Comparison of ENCODE assay signal across 8 cellular contexts in genomic region chr14:45135659-45136314, GRCh38. TPM values are rescaled to one million over a fixed set of nuclear protein-coding genes. Genes with fewer than 3 reads are reported as not detected.
DNase-seq lines count a peak whose midpoint lies in the region; FAIRE-seq and TF ChIP-seq lines count a peak whose summit lies in the region.

Gene FANCM (plus strand): TSS chr14:45135930. CDS start chr14:45136032, 102 bp downstream.

- no peaks in the 10 kb centered on the region for H3K9me3 Mint-ChIP-seq in activated naive CD4-positive, alpha-beta T cell treated with anti-CD3 and anti-CD28 coated beads for 36 hours

- H3K9me3 ChIP-seq in HEK293 (ENCODE audit: control insufficient read depth, insufficient read depth, low read depth, low read length), result no peaks in the 10 kb centered on the region
- no peaks in the 10 kb centered on the region for H3K9me3 ChIP-seq in neutrophil

- CTCF ChIA-PET in HEK293 (lab: Yijun Ruan, JAX), result interaction anchor here (1.4 to 1.5 kb wide), 2 partner anchors 118 to 133 kb away, joined by 3 to 6 read pairs; partner anchors contain the start of gene MIS18BP1
- CTCF ChIA-PET in activated naive CD4-positive, alpha-beta T cell treated with anti-CD3 and anti-CD28 coated beads for 36 hours (lab: Charles Lee), result interaction anchor here (1.0 to 1.5 kb wide), 3 partner anchors 117 to 174 kb away, joined by 3 to 7 read pairs (median 3); partner anchors contain the start of genes KLHL28 and TOGARAM1

- H3K27ac Mint-ChIP-seq in activated naive CD4-positive, alpha-beta T cell treated with anti-CD3 and anti-CD28 coated beads for 36 hours, result peak within 1 kb of the TSS; percentile 98

- peaks cover 10% of the 10 kb centered on the region for H3K36me3 Mint-ChIP-seq in activated naive CD4-positive, alpha-beta T cell treated with anti-CD3 and anti-CD28 coated beads for 36 hours (ENCODE audit: low read depth)

- peaks cover 0 to 8% of the 10 kb centered on the region in 2 experiments; a peak in 1 of 3 replicates for H3K36me3 ChIP-seq in HEK293 (ENCODE audit: control insufficient read depth in 2 of 2, insufficient read depth in 1 of 2, low read length in 2 of 2)
- no peaks in the 10 kb centered on the region for H3K36me3 ChIP-seq in neutrophil

- TF ChIP-seq CTCF in HEK293 (tag by site-specific recombination; IDR thresholded peaks at IDR 0.05) (no peak), neutrophil (IDR thresholded peaks at IDR 0.05) (peak; percentile 17)

- POLR2A ChIA-PET in HEK293 (lab: Yijun Ruan, JAX), result interaction anchor here (0.8 to 4.0 kb wide), 3 partner anchors 13 to 174 kb away, joined by 3 to 22 read pairs (median 5); partner anchors contain the start of genes KLHL28, MIS18BP1 and TOGARAM1

- H3K4me3 ChIP-seq in HEK293 (ENCODE audit: low read depth, low read length), result peak within 1 kb of the TSS; percentile 97
- H3K4me3 ChIP-seq in neutrophil (ENCODE audit: low read depth in 1 of 2, low read length in 1 of 2), result peak within 1 kb of the TSS; percentile 79 to 92

- peaks cover 36% of the 10 kb centered on the region for H3K4me1 Mint-ChIP-seq in activated naive CD4-positive, alpha-beta T cell treated with anti-CD3 and anti-CD28 coated beads for 36 hours (ENCODE audit: low read depth)

- FAIRE-seq in G401.6 (lab: Jason Lieb, UNC) (peak; percentile 99), frontal cortex (lab: Jason Lieb, UNC) (peak; percentile 92)

- DNase-seq in NAMALWA (ENCODE audit: low spot score), result peak; percentile 92
- DNase-seq in SK-N-DZ (ENCODE audit: low spot score), result peak; percentile 98
- peak; percentile 94 for DNase-seq in activated naive CD4-positive, alpha-beta T cell treated with anti-CD3 and anti-CD28 coated beads for 36 hours
- peak; percentile 77 to 79 for DNase-seq in frontal cortex (ENCODE audit: low spot score in 2 of 2)
- DNase-seq in superior temporal gyrus (ENCODE audit: extremely low spot score), result peak; percentile 99

- intact Hi-C loops in activated naive CD4-positive, alpha-beta T cell treated with anti-CD3 and anti-CD28 coated beads for 36 hours (cut with micrococcal nuclease), result loop anchor here (1.0 kb wide), 1 partner anchor 133 kb away; no protein-coding TSS in a partner anchor

- no peaks in the 10 kb centered on the region for H3K27me3 Mint-ChIP-seq in activated naive CD4-positive, alpha-beta T cell treated with anti-CD3 and anti-CD28 coated beads for 36 hours (ENCODE audit: low read depth)

- H3K27ac ChIP-seq in HEK293 (ENCODE audit: extremely low read depth, low read depth, low read length) (peak within 1 kb of the TSS; percentile 73), neutrophil (peak within 1 kb of the TSS; percentile 87)

- H3K4me3 Mint-ChIP-seq in activated naive CD4-positive, alpha-beta T cell treated with anti-CD3 and anti-CD28 coated beads for 36 hours, result peak within 1 kb of the TSS; percentile 99

- H3K4me1 ChIP-seq in HEK293 (ENCODE audit: control insufficient read depth, insufficient read depth, low read length), result peaks cover 9% of the 10 kb centered on the region; the same call in 1 of the 2 replicates
- peaks cover 20 to 35% of the 10 kb centered on the region in 2 experiments for H3K4me1 ChIP-seq in neutrophil (ENCODE audit: control insufficient read depth in 1 of 2, insufficient read depth in 1 of 2, low read depth in 1 of 2, low read length in 1 of 2)

- no peaks in the 10 kb centered on the region for H3K27me3 ChIP-seq in neutrophil

TF ChIP-seq in HEK293, 187 proteins besides CTCF, POLR2A, EP300 and RAD21 (continues in another document):
- TF ChIP-seq ZNF354C (tag by site-specific recombination; IDR thresholded peaks at IDR 0.05; ENCODE audit: borderline replicate concordance, low read depth), result no peak
- TF ChIP-seq ZSCAN23 (tag by site-specific recombination; IDR thresholded peaks at IDR 0.05), result no peak
- TF ChIP-seq ZNF10 (tag by site-specific recombination; IDR thresholded peaks at IDR 0.05), result no peak
- no peak for TF ChIP-seq ZNF292 (tag by site-specific recombination; IDR thresholded peaks at IDR 0.05; ENCODE audit: borderline replicate concordance, low read depth)
- no peak for TF ChIP-seq ZSCAN18 (tag by site-specific recombination; IDR thresholded peaks at IDR 0.05)
- TF ChIP-seq ZIC2 (tag by site-specific recombination; IDR thresholded peaks at IDR 0.05), result no peak
- no peak for TF ChIP-seq ZNF138 (tag by site-specific recombination; IDR thresholded peaks at IDR 0.05; ENCODE audit: borderline replicate concordance)
- TF ChIP-seq ZNF843 (tag by site-specific recombination; IDR thresholded peaks at IDR 0.05), result no peak
- peak; percentile 23; the same call in 1 of the 2 replicates for TF ChIP-seq ZNF558 (tag by site-specific recombination; IDR thresholded peaks at IDR 0.05)
- 0 out of 2 replicates have a peak, but pooled peaks have one; percentile 16 for TF ChIP-seq IKZF3 (tag by site-specific recombination; IDR thresholded peaks at IDR 0.05)
- no peak for TF ChIP-seq ZNF214 (tag by site-specific recombination; IDR thresholded peaks at IDR 0.05; ENCODE audit: borderline replicate concordance)
- peak; percentile 62 for TF ChIP-seq ZXDB (tag by site-specific recombination; IDR thresholded peaks at IDR 0.05)
- no peak for TF ChIP-seq PRDM1 (tag by site-specific recombination; IDR thresholded peaks at IDR 0.05)
- peak; percentile 31; the same call in 1 of the 2 replicates for TF ChIP-seq ZNF184 (tag by site-specific recombination; IDR thresholded peaks at IDR 0.05)
- peak; percentile 72 for TF ChIP-seq ZNF660 (tag by site-specific recombination; IDR thresholded peaks at IDR 0.05)
- TF ChIP-seq ZNF140 (tag by site-specific recombination; IDR thresholded peaks at IDR 0.05), result no peak
- TF ChIP-seq ZNF433 (tag by site-specific recombination; IDR thresholded peaks at IDR 0.05; ENCODE audit: low read depth), result no peak
- TF ChIP-seq ZBTB6 (tag by site-specific recombination; IDR thresholded peaks at IDR 0.05), result peak; percentile 95
- TF ChIP-seq GFI1B (tag by site-specific recombination; IDR thresholded peaks at IDR 0.05), result no peak
- TF ChIP-seq KLF16 (tag by site-specific recombination; IDR thresholded peaks at IDR 0.05), result no peak
- no peak; the same call in 1 of the 2 replicates for TF ChIP-seq REST (tag by site-specific recombination; IDR thresholded peaks at IDR 0.05)
- no peak for TF ChIP-seq ZNF792 (tag by site-specific recombination; IDR thresholded peaks at IDR 0.05)

RNA-seq across cellular contexts. Expression of gene FANCM, which starts in this region (rescaled TPM):
- 6.3 and 7.4 TPM in 2 replicates for polyA plus RNA-seq in SK-N-DZ (2014; cell fraction: cytosol; rRNA removed)
- 13.3 and 16.4 TPM in 2 replicates for polyA plus RNA-seq in SK-N-DZ (2014; cell fraction: nucleus; rRNA removed)
- 10 to 100 TPM; 15.3 to 16.3 TPM for total RNA-seq in activated naive CD4-positive, alpha-beta T cell treated with anti-CD3 and anti-CD28 coated beads for 36 hours
- total RNA-seq in frontal cortex, result 10.6 TPM

Comparison
In these comparisons a context has a peak if more than half of its experiments do, and no peak if none do; other contexts are left out.
1. Peak in every context shown above with its lines: DNase-seq, H3K4me3 ChIP-seq and H3K27ac ChIP-seq.